Comparison of ENCODE assay signal across 1 cellular context in the genomic region with DNA sequence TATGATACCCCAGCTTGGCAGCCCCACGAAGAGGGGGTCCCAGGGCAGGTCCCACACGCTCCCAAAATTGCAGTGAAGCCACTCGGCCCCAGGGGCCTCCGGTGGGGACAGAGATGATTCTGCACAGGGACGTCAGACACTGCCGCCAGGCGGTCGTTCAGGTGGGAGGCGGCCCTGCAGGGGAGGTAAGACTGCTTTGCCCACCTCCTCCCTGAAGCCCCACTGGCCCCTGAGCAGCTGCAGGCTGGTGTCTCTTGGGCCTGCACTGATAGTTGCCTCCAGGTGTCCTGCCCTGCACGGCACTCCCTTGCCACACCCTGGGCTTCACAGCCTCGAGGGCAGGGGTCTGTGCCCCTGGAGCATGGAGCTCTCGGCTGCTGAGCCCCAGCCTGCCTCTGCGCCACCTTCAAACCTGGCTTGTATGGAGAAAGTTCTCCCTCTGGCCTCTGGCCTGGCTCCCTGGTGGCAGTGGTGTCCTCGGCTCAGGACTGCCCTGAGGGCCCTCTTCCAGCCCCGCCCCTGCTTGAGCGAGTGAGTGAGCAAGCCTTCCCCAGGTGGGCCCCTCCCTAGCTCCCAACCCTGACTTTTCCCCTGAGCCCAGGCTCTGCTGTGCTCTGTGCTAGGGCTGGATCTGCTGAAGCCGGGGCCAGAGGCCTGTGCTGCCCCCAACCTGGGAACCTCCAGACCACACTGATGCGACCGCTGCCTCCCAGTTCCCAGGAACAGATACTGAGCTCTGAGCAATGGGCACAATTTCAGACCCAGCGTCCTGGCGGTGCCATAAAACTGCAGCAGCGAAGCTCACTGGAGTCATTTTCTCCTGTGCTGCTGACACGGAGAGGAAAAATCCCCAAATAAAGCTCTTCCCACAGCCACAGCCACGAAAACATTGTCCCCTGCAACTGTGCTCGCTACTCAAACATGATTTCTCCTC.
A peak's percentile ranks its signal among the peaks of the same experiment; 100 is the strongest.
TF ChIP-seq lines count a peak whose summit lies in the region.

No MANE protein-coding gene starts in this region.

TF ChIP-seq in HepG2, 621 proteins besides CTCF, POLR2A, EP300 and RAD21 (continued from another document and continues in another):
- TF ChIP-seq, protein P1, sequence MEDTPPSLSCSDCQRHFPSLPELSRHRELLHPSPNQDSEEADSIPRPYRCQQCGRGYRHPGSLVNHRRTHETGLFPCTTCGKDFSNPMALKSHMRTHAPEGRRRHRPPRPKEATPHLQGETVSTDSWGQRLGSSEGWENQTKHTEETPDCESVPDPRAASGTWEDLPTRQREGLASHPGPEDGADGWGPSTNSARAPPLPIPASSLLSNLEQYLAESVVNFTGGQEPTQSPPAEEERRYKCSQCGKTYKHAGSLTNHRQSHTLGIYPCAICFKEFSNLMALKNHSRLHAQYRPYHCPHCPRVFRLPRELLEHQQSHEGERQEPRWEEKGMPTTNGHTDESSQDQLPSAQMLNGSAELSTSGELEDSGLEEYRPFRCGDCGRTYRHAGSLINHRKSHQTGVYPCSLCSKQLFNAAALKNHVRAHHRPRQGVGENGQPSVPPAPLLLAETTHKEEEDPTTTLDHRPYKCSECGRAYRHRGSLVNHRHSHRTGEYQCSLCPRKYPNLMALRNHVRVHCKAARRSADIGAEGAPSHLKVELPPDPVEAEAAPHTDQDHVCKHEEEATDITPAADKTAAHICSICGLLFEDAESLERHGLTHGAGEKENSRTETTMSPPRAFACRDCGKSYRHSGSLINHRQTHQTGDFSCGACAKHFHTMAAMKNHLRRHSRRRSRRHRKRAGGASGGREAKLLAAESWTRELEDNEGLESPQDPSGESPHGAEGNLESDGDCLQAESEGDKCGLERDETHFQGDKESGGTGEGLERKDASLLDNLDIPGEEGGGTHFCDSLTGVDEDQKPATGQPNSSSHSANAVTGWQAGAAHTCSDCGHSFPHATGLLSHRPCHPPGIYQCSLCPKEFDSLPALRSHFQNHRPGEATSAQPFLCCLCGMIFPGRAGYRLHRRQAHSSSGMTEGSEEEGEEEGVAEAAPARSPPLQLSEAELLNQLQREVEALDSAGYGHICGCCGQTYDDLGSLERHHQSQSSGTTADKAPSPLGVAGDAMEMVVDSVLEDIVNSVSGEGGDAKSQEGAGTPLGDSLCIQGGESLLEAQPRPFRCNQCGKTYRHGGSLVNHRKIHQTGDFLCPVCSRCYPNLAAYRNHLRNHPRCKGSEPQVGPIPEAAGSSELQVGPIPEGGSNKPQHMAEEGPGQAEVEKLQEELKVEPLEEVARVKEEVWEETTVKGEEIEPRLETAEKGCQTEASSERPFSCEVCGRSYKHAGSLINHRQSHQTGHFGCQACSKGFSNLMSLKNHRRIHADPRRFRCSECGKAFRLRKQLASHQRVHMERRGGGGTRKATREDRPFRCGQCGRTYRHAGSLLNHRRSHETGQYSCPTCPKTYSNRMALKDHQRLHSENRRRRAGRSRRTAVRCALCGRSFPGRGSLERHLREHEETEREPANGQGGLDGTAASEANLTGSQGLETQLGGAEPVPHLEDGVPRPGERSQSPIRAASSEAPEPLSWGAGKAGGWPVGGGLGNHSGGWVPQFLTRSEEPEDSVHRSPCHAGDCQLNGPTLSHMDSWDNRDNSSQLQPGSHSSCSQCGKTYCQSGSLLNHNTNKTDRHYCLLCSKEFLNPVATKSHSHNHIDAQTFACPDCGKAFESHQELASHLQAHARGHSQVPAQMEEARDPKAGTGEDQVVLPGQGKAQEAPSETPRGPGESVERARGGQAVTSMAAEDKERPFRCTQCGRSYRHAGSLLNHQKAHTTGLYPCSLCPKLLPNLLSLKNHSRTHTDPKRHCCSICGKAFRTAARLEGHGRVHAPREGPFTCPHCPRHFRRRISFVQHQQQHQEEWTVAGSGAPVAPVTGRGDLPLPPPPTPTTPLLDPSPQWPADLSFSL (CRISPR knock-in tag; IDR thresholded peaks at IDR 0.05), result 0 out of 2 replicates have a peak, but pooled peaks have one; percentile 37
- TF ChIP-seq RORA (CRISPR knock-in tag; IDR thresholded peaks at IDR 0.05) (no peak), ZSCAN20 (CRISPR knock-in tag; IDR thresholded peaks at IDR 0.05; ENCODE audit: borderline replicate concordance) (no peak), MLXIP (CRISPR knock-in tag; IDR thresholded peaks at IDR 0.05; ENCODE audit: borderline replicate concordance) (no peak), ZNF496 (CRISPR knock-in tag; IDR thresholded peaks at IDR 0.05; ENCODE audit: insufficient replicate concordance) (no peak), PAX8 (CRISPR knock-in tag; IDR thresholded peaks at IDR 0.05; ENCODE audit: borderline replicate concordance) (no peak), SIN3A (IDR thresholded peaks at IDR 0.05; ENCODE audit: borderline replicate concordance, low read depth, low read length) (no peak), SSRP1 (CRISPR knock-in tag; IDR thresholded peaks at IDR 0.05) (no peak), ATM (IDR thresholded peaks at IDR 0.05; ENCODE audit: borderline replicate concordance) (no peak), ZNF7 (CRISPR knock-in tag; IDR thresholded peaks at IDR 0.05) (no peak), JUNB (CRISPR knock-in tag; IDR thresholded peaks at IDR 0.05; ENCODE audit: borderline replicate concordance) (no peak), ZNF337 (CRISPR knock-in tag; IDR thresholded peaks at IDR 0.05; ENCODE audit: borderline replicate concordance, low read depth) (no peak), AGO1 (IDR thresholded peaks at IDR 0.05; ENCODE audit: low read depth, low read length, poor library complexity, severe bottlenecking) (peak; percentile 45), HINFP (CRISPR knock-in tag; IDR thresholded peaks at IDR 0.05; ENCODE audit: low read depth) (no peak), ELF1 (CRISPR knock-in tag; IDR thresholded peaks at IDR 0.05) (no peak), TEAD3 (CRISPR knock-in tag; optimal IDR thresholded peaks at IDR 0.05; ENCODE audit: borderline replicate concordance) (no peak), ZNF274 (CRISPR knock-in tag; IDR thresholded peaks at IDR 0.05) (no peak), ELK4 (CRISPR knock-in tag; IDR thresholded peaks at IDR 0.05; ENCODE audit: borderline replicate concordance) (no peak), HMG20A (CRISPR knock-in tag; IDR thresholded peaks at IDR 0.05; ENCODE audit: borderline replicate concordance) (no peak), REL (CRISPR knock-in tag; conservative IDR thresholded peaks at IDR 0.05) (no peak), DR1 (CRISPR knock-in tag; IDR thresholded peaks at IDR 0.05) (no peak), RNF2 (conservative IDR thresholded peaks at IDR 0.05; ENCODE audit: low read depth) (no peak)
- TF ChIP-seq, protein P2, sequence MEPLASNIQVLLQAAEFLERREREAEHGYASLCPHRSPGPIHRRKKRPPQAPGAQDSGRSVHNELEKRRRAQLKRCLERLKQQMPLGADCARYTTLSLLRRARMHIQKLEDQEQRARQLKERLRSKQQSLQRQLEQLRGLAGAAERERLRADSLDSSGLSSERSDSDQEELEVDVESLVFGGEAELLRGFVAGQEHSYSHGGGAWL (CRISPR knock-in tag; IDR thresholded peaks at IDR 0.05), result no peak
- TF ChIP-seq, protein P3, sequence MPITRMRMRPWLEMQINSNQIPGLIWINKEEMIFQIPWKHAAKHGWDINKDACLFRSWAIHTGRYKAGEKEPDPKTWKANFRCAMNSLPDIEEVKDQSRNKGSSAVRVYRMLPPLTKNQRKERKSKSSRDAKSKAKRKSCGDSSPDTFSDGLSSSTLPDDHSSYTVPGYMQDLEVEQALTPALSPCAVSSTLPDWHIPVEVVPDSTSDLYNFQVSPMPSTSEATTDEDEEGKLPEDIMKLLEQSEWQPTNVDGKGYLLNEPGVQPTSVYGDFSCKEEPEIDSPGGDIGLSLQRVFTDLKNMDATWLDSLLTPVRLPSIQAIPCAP (CRISPR knock-in tag; IDR thresholded peaks at IDR 0.05; ENCODE audit: low read depth), result no peak
- TF ChIP-seq, protein P4, sequence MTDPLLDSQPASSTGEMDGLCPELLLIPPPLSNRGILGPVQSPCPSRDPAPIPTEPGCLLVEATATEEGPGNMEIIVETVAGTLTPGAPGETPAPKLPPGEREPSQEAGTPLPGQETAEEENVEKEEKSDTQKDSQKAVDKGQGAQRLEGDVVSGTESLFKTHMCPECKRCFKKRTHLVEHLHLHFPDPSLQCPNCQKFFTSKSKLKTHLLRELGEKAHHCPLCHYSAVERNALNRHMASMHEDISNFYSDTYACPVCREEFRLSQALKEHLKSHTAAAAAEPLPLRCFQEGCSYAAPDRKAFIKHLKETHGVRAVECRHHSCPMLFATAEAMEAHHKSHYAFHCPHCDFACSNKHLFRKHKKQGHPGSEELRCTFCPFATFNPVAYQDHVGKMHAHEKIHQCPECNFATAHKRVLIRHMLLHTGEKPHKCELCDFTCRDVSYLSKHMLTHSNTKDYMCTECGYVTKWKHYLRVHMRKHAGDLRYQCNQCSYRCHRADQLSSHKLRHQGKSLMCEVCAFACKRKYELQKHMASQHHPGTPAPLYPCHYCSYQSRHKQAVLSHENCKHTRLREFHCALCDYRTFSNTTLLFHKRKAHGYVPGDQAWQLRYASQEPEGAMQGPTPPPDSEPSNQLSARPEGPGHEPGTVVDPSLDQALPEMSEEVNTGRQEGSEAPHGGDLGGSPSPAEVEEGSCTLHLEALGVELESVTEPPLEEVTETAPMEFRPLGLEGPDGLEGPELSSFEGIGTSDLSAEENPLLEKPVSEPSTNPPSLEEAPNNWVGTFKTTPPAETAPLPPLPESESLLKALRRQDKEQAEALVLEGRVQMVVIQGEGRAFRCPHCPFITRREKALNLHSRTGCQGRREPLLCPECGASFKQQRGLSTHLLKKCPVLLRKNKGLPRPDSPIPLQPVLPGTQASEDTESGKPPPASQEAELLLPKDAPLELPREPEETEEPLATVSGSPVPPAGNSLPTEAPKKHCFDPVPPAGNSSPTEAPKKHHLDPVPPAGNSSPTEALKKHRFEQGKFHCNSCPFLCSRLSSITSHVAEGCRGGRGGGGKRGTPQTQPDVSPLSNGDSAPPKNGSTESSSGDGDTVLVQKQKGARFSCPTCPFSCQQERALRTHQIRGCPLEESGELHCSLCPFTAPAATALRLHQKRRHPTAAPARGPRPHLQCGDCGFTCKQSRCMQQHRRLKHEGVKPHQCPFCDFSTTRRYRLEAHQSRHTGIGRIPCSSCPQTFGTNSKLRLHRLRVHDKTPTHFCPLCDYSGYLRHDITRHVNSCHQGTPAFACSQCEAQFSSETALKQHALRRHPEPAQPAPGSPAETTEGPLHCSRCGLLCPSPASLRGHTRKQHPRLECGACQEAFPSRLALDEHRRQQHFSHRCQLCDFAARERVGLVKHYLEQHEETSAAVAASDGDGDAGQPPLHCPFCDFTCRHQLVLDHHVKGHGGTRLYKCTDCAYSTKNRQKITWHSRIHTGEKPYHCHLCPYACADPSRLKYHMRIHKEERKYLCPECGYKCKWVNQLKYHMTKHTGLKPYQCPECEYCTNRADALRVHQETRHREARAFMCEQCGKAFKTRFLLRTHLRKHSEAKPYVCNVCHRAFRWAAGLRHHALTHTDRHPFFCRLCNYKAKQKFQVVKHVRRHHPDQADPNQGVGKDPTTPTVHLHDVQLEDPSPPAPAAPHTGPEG (CRISPR knock-in tag; IDR thresholded peaks at IDR 0.05), result no peak
- TF ChIP-seq, protein P5, sequence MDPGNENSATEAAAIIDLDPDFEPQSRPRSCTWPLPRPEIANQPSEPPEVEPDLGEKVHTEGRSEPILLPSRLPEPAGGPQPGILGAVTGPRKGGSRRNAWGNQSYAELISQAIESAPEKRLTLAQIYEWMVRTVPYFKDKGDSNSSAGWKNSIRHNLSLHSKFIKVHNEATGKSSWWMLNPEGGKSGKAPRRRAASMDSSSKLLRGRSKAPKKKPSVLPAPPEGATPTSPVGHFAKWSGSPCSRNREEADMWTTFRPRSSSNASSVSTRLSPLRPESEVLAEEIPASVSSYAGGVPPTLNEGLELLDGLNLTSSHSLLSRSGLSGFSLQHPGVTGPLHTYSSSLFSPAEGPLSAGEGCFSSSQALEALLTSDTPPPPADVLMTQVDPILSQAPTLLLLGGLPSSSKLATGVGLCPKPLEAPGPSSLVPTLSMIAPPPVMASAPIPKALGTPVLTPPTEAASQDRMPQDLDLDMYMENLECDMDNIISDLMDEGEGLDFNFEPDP (CRISPR knock-in tag; conservative IDR thresholded peaks at IDR 0.05), result no peak
- TF ChIP-seq, protein P6, sequence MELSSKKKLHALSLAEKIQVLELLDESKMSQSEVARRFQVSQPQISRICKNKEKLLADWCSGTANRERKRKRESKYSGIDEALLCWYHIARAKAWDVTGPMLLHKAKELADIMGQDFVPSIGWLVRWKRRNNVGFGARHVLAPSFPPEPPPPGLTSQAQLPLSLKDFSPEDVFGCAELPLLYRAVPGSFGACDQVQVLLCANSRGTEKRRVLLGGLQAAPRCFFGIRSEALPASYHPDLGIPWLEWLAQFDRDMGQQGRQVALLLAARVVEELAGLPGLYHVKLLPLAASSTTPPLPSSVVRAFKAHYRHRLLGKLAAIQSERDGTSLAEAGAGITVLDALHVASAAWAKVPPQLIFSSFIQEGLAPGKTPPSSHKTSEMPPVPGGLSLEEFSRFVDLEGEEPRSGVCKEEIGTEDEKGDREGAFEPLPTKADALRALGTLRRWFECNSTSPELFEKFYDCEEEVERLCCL (CRISPR knock-in tag; IDR thresholded peaks at IDR 0.05; ENCODE audit: borderline replicate concordance), result no peak
